Comparison of ENCODE assay signal across 21 cellular contexts in the genomic region with DNA sequence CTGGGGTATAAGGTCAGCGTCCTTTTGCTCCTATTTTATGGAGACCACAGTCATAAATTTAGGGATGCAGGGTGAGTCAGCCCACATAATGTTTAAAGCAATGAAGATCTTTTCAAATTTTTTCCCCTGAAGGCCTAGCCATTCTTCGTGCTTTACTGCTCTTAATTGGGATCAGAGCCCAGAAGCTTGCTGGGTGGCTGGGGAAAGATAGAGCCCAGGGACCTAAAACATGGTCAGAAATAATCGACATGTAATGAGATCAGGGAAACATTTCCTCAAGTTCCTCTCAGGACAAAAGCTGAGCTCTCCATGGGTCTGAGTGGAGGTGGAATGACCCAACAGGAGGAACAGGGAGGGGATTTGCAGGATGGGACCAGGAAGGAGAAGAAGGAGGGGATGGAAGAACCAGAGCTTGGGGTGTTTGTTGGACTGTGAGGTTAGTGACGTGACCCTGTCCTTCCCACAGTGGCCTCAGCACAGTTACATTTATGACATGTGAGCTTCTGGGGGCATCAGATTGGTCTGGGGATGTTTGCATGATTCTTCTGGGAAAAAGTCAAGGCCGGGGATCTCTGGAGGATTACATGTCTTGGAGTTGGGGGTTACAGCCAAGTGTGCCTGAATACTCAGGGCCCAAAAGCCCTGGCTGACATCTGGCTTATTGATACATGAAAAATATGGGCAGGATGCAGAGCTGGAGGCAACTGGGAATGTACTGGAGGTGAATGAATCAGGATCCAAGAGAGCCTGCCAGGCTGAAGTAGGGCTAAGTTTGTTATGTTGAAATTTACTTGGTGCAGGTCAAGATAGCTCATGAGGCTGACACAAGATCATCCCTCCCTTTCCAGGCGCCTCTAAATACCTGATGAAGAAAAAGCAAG.
DNase-seq lines count a peak whose midpoint lies in the region; TF ChIP-seq lines count a peak whose summit lies in the region.
"Had no signal": no experiment of that assay in that cellular context is flagged by ENCODE, and none has a peak within 500 bp of the region (broad histone marks: within the 10 kb centered on the region; RNA-seq: fewer than 3 reads in every experiment).

No MANE protein-coding gene starts in this region.

- no peaks in the 10 kb centered on the region for H3K27me3 ChIP-seq in esophagus muscularis mucosa
- H3K27me3 ChIP-seq in muscle layer of duodenum (ENCODE audit: low read depth, low read length): no peaks in the 10 kb centered on the region
- H3K27me3 ChIP-seq in uterus: no peaks in the 10 kb centered on the region
- H3K27me3 ChIP-seq: right lobe of liver had no signal

- H3K4me3 ChIP-seq in esophagus muscularis mucosa (no peak overlapping the region), muscle layer of duodenum (ENCODE audit: low read depth in 1 of 2, low read length in 2 of 2) (no peak overlapping the region), uterus (no peak overlapping the region)
- H3K4me3 ChIP-seq: A549, HAP-1, K562, right lobe of liver had no signal

- intact Hi-C loops in esophagus muscularis mucosa (cut with DNase I): loop anchor here (10.0 kb wide), 1 partner anchor 297 kb away; no protein-coding TSS in a partner anchor
- intact Hi-C loops in uterus (cut with DNase I; ENCODE audit: low total_unique reads): no loop called here

- TF ChIP-seq CTCF in esophagus muscularis mucosa (IDR thresholded peaks at IDR 0.05): no peak
- no peak for TF ChIP-seq CTCF in uterus (IDR thresholded peaks at IDR 0.05)

- H3K4me1 ChIP-seq in esophagus muscularis mucosa (peaks cover 11 to 97% (median 92%) of the 10 kb centered on the region in 4 donors), muscle layer of duodenum (ENCODE audit: control insufficient read depth in 1 of 2, insufficient read depth in 2 of 2, low read length in 2 of 2) (peaks cover 13 to 39% of the 10 kb centered on the region in 2 donors), uterus (peaks cover 27 to 33% of the 10 kb centered on the region in 2 donors)
- H3K4me1 ChIP-seq: A549, HAP-1, right lobe of liver had no signal

- peak; percentile 41 for DNase-seq in activated CD8-positive, alpha-beta memory T cell treated with anti-CD3 and anti-CD28 coated beads, Interleukin-2, amount 50 U/mL, for 48 hours
- DNase-seq in activated CD8-positive, alpha-beta memory T cell treated with anti-CD3 and anti-CD28 coated beads, Interleukin-2, amount 50 U/mL, for 4 hours: no peak
- DNase-seq in esophagus muscularis mucosa (ENCODE audit: extremely low spot score) (peak; percentile 89), uterus (peak in 1 of 2 donors; percentile 51), erythroblast (lab: John Stamatoyannopoulos, UW) (no peak), 8988T (no peak), HuH-7 (ENCODE audit: low spot score) (no peak)
- DNase-seq: activated CD4-positive, alpha-beta T cell treated with anti-CD3 and anti-CD28 coated beads, Interleukin-2, amount 50 U/mL, for 4 hours; effector CD8-positive, alpha-beta T cell; GDM1; kidney glomerular epithelial cell; NCI-H187 treated with DMSO at 0.1 percent for 48 hours; NCI-H510A treated with DMSO at 0.1 percent for 48 hours; right lobe of liver; SHP77 treated with DMSO at 0.1 percent for 48 hours; stimulated activated naive CD4-positive, alpha-beta T cell treated with Interleukin-2 at 50 U/mL for 16 hours; T-cell had no signal

- H3K36me3 ChIP-seq in esophagus muscularis mucosa (no peaks in the 10 kb centered on the region), muscle layer of duodenum (ENCODE audit: control insufficient read depth in 1 of 2, insufficient read depth in 2 of 2, low read length in 2 of 2) (no peaks in the 10 kb centered on the region), uterus (no peaks in the 10 kb centered on the region)
- H3K36me3 ChIP-seq: HAP-1, right lobe of liver had no signal

- no peaks in the 10 kb centered on the region for H3K9me3 ChIP-seq in esophagus muscularis mucosa
- H3K9me3 ChIP-seq in muscle layer of duodenum (ENCODE audit: control insufficient read depth in 1 of 2, low read length in 2 of 2): no peaks in the 10 kb centered on the region
- H3K9me3 ChIP-seq in uterus: no peaks in the 10 kb centered on the region
- H3K9me3 ChIP-seq: A549, HAP-1, right lobe of liver had no signal

- TF ChIP-seq POLR2A in esophagus muscularis mucosa (IDR thresholded peaks at IDR 0.05; ENCODE audit: low read depth): no peak
- no peak for TF ChIP-seq POLR2A in uterus (IDR thresholded peaks at IDR 0.05)
- no peak for TF ChIP-seq POLR2A in erythroblast (IDR thresholded peaks at IDR 0.05; ENCODE audit: low read length)

- 65% methylated on average over 6 of the region's 6 CpGs for WGBS in esophagus muscularis mucosa

- no peak for TF ChIP-seq EP300 in esophagus muscularis mucosa (IDR thresholded peaks at IDR 0.05)

- H3K27ac ChIP-seq in esophagus muscularis mucosa (replicated peaks in 1 of 4) (peak overlapping the region; percentile 75 to 80 (median 76)), muscle layer of duodenum (ENCODE audit: low read length) (peak overlapping the region; percentile 2), uterus (peak overlapping the region; percentile 76 to 86)
- H3K27ac ChIP-seq: A549, right lobe of liver had no signal

Comparison
In these comparisons a context has a peak if more than half of its experiments do, and no peak if none do; other contexts are left out.
1. DNase-seq: peak in activated CD8-positive, alpha-beta memory T cell treated with anti-CD3 and anti-CD28 coated beads, Interleukin-2, amount 50 U/mL, for 48 hours (single experiment) and esophagus muscularis mucosa (single experiment); none in activated CD8-positive, alpha-beta memory T cell treated with anti-CD3 and anti-CD28 coated beads, Interleukin-2, amount 50 U/mL, for 4 hours (single experiment), erythroblast (0 of 2), 8988T (single experiment) and HuH-7 (single experiment).
2. H3K27ac ChIP-seq: peak in every context shown above with its lines; median percentile 81 in uterus; 76 in esophagus muscularis mucosa; 2 in muscle layer of duodenum.